ENCODE assay signal across 20 cellular contexts in the genomic region with DNA sequence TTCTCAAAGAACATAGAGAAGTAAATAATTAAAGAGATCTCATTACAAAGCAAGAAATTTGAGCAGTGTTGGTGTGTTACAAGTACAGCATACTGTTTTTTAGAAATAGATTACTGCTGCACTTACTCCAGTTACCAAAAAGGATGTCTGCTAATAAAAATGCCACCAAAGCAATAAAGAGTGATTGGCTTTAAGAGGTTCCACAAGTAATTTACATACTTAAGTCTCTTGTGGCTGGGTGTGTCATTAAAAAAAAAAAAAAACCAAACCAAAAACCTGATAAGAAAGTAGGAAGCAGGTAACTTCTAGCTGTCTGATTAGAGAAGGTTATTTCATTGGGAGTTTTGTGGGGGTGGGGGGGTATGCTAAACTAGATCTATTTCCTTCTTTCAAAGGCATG. TPM values are rescaled to one million over a fixed set of nuclear protein-coding genes. Genes with fewer than 3 reads are reported as not detected.
DNase-seq lines count a peak whose midpoint lies in the region; TF ChIP-seq lines count a peak whose summit lies in the region.
"Had no signal": no experiment of that assay in that cellular context is flagged by ENCODE, and none has a peak within 500 bp of the region (broad histone marks: within the 10 kb centered on the region; RNA-seq: fewer than 3 reads in every experiment).

No MANE protein-coding gene starts in this region.

- intact Hi-C loops in lower leg skin (cut with DNase I; ENCODE audit: low total_unique reads): no loop called here

- H4K20me1 ChIP-seq in KMS-11 (ENCODE audit: insufficient read depth): peaks cover 4% of the 10 kb centered on the region; the same call in 1 of the 2 replicates

- no peak overlapping the region for H2AFZ ChIP-seq in KMS-11 (ENCODE audit: low read depth)

- H3K4me3 ChIP-seq in KMS-11 (IDR thresholded peaks at IDR 0.05; ENCODE audit: insufficient read depth, low read depth, low read length): no peak overlapping the region
- no peak overlapping the region for H3K4me3 ChIP-seq in lower leg skin (ENCODE audit: low read depth, poor library complexity, severe bottlenecking)
- H3K4me3 ChIP-seq: BLaER1, coronary artery, left ventricle myocardium inferior, uterus had no signal

- H3K27me3 Mint-ChIP-seq in T-helper 1 cell treated with Interleukin-12 subunit alpha and Interleukin-12 subunit beta and Interleukin-4 antibody, amounts not matched to agents 30 μg/mL and 1 μg/mL, for 36 hours (ENCODE audit: low read depth): no peaks in the 10 kb centered on the region
- H3K27me3 Mint-ChIP-seq in nephron progenitor cell (ENCODE audit: low read depth, poor library complexity): no peaks in the 10 kb centered on the region

- TF ChIP-seq CTCF in KMS-11 (conservative IDR thresholded peaks at IDR 0.05; ENCODE audit: low read depth, low read length) (no peak), nephron progenitor cell (IDR thresholded peaks at IDR 0.05) (no peak), lower leg skin (IDR thresholded peaks at IDR 0.05) (no peak)

- no peaks in the 10 kb centered on the region; the same call in 1 of the 2 replicates for H3K36me3 ChIP-seq in KMS-11 (ENCODE audit: insufficient read depth)
- H3K36me3 ChIP-seq: uterus had no signal

- DNase-seq in T-helper 1 cell (no peak), nephron progenitor cell (no peak), superior temporal gyrus (ENCODE audit: extremely low spot score) (no peak), lower leg skin (ENCODE audit: low spot score in 2 of 2) (no peak), Kasumi-1 (lab: John Stamatoyannopoulos, UW) (no peak)
- peak; percentile 6 for DNase-seq in central memory CD4-positive, alpha-beta T cell
- DNase-seq: activated CD4-positive, CD25-positive, alpha-beta regulatory T cell; activated CD8-positive, alpha-beta memory T cell treated with anti-CD3 and anti-CD28 coated beads for 24 hours; glutamatergic neuron; left ventricle myocardium inferior; MM.1S; NCI-H146; NCI-H226; right cardiac atrium; substantia nigra; uterus had no signal

- peaks cover 73% of the 10 kb centered on the region for H3K4me1 ChIP-seq in KMS-11 (ENCODE audit: low read depth, poor library complexity, severe bottlenecking)
- H3K4me1 ChIP-seq: uterus had no signal

- H3K9ac ChIP-seq in KMS-11: no peak overlapping the region
- H3K9ac ChIP-seq: BLaER1 had no signal

- no peak overlapping the region for H3K27ac ChIP-seq in KMS-11
- H3K27ac ChIP-seq: BLaER1, coronary artery, left ventricle myocardium inferior, uterus had no signal

- H3K27ac Mint-ChIP-seq in T-helper 1 cell treated with Interleukin-12 subunit alpha and Interleukin-12 subunit beta and Interleukin-4 antibody, amounts not matched to agents 30 μg/mL and 1 μg/mL, for 36 hours: peak overlapping the region; percentile 49
- peak overlapping the region; percentile 68 for H3K27ac Mint-ChIP-seq in nephron progenitor cell

- H3K27me3 ChIP-seq in KMS-11 (ENCODE audit: insufficient read depth, low read depth): no peaks in the 10 kb centered on the region
- H3K27me3 ChIP-seq: BLaER1, uterus had no signal

- TF ChIP-seq POLR2A in lower leg skin (IDR thresholded peaks at IDR 0.05): no peak

- peaks cover 12% of the 10 kb centered on the region for H3K9me3 Mint-ChIP-seq in T-helper 1 cell treated with Interleukin-12 subunit alpha and Interleukin-12 subunit beta and Interleukin-4 antibody, amounts not matched to agents 30 μg/mL and 1 μg/mL, for 36 hours
- H3K9me3 Mint-ChIP-seq in nephron progenitor cell: no peaks in the 10 kb centered on the region

- H3K4me2 ChIP-seq in KMS-11: 0 out of 2 replicates have a peak overlapping the region, but pooled peaks have one; percentile 1
- H3K4me2 ChIP-seq: BLaER1 had no signal

- peaks cover 71% of the 10 kb centered on the region for H3K4me1 Mint-ChIP-seq in T-helper 1 cell treated with Interleukin-12 subunit alpha and Interleukin-12 subunit beta and Interleukin-4 antibody, amounts not matched to agents 30 μg/mL and 1 μg/mL, for 36 hours (ENCODE audit: low read depth)
- H3K4me1 Mint-ChIP-seq in nephron progenitor cell: peaks cover 18% of the 10 kb centered on the region

- H3K36me3 Mint-ChIP-seq in T-helper 1 cell treated with Interleukin-12 subunit alpha and Interleukin-12 subunit beta and Interleukin-4 antibody, amounts not matched to agents 30 μg/mL and 1 μg/mL, for 36 hours (ENCODE audit: low read depth): peaks cover 70% of the 10 kb centered on the region
- H3K36me3 Mint-ChIP-seq in nephron progenitor cell (ENCODE audit: low read depth): peaks cover 77% of the 10 kb centered on the region

- H3K79me2 ChIP-seq in KMS-11 (ENCODE audit: insufficient read depth, low read depth): no peaks in the 10 kb centered on the region; the same call in 1 of the 2 replicates

- no peak overlapping the region for H3K4me3 Mint-ChIP-seq in T-helper 1 cell treated with Interleukin-12 subunit alpha and Interleukin-12 subunit beta and Interleukin-4 antibody, amounts not matched to agents 30 μg/mL and 1 μg/mL, for 36 hours
- no peak overlapping the region for H3K4me3 Mint-ChIP-seq in nephron progenitor cell

RNA-seq across cellular contexts. Expression of a gene that starts 15.2 kb away (rescaled TPM):
- total RNA-seq in lower leg skin: 100 to 1,000 TPM; 451 to 676 (median 466) TPM
